In genomic region chr13:91988331-91988730, GRCh38 we compare ENCODE assay signal across 18 cellular contexts.
A peak's percentile ranks its signal among the peaks of the same experiment; 100 is the strongest.
DNase-seq lines count a peak whose midpoint lies in the region; FAIRE-seq and TF ChIP-seq lines count a peak whose summit lies in the region.
"Had no signal": no experiment of that assay in that cellular context is flagged by ENCODE, and none has a peak within 500 bp of the region (broad histone marks: within the 10 kb centered on the region; RNA-seq: fewer than 3 reads in every experiment).

No MANE protein-coding gene starts in this region.

- H4K20me1 ChIP-seq in neural progenitor cell (ENCODE audit: low read depth), result no peaks in the 10 kb centered on the region

- WGBS in tibial nerve, 2 donors, result 71 to 74% methylated on average over 3 of the region's 3 CpGs

- H3K4me3 ChIP-seq in neural progenitor cell (no peak overlapping the region), tibial nerve (no peak overlapping the region)
- H3K4me3 ChIP-seq: GM23248 had no signal

- H3K36me3 Mint-ChIP-seq in neural progenitor cell, result no peaks in the 10 kb centered on the region
- H3K36me3 Mint-ChIP-seq: CD4-positive, CD25-positive, alpha-beta regulatory T cell had no signal

- no peaks in the 10 kb centered on the region for H3K9me3 Mint-ChIP-seq in neural progenitor cell

- no peak for TF ChIP-seq POLR2A in tibial nerve (IDR thresholded peaks at IDR 0.05)

- peak; percentile 98 for FAIRE-seq in D721Med (lab: Jason Lieb, UNC)
- FAIRE-seq: GM19239, H54 had no signal

- H3K4me3 Mint-ChIP-seq in neural progenitor cell, result no peak overlapping the region
- H3K4me3 Mint-ChIP-seq: CD4-positive, CD25-positive, alpha-beta regulatory T cell had no signal

- no peak for TF ChIP-seq EP300 in tibial nerve (IDR thresholded peaks at IDR 0.05)

- DNase-seq in D721Med (ENCODE audit: insufficient read length, low spot score) (no peak), NCI-H524 treated with DMSO at 0.1 percent for 48 hours (lab: John Stamatoyannopoulos, UW) (peak; percentile 88), SK-N-DZ (ENCODE audit: low spot score) (peak; percentile 59), neural progenitor cell (ENCODE audit: low spot score) (peak; percentile 62), tibial nerve (ENCODE audit: low spot score in 2 of 2) (no peak), AG20443 (ENCODE audit: low spot score) (no peak), activated T-cell treated with anti-CD3 and anti-CD28 coated beads for 4 hours (no peak), GM19238 (ENCODE audit: insufficient read length, low spot score) (no peak)
- DNase-seq: BE2C; C1 segment of cervical spinal cord; Caco-2; CD4-positive, CD25-positive, alpha-beta regulatory T cell; DMS79 treated with DMSO at 0.1 percent for 48 hours; GF-D8; GM23248; HCEC 1CT had no signal

- H3K4me2 ChIP-seq in neural progenitor cell, result peak overlapping the region; percentile 64

- H3K9ac ChIP-seq in neural progenitor cell, result no peak overlapping the region
- H3K9ac ChIP-seq: GM23248 had no signal

- H3K27me3 Mint-ChIP-seq in neural progenitor cell (ENCODE audit: insufficient read depth, low read depth), result no peaks in the 10 kb centered on the region
- H3K27me3 Mint-ChIP-seq: CD4-positive, CD25-positive, alpha-beta regulatory T cell had no signal

- no peaks in the 10 kb centered on the region for H3K79me2 ChIP-seq in neural progenitor cell (ENCODE audit: low read depth)

- no peak overlapping the region for H3K27ac Mint-ChIP-seq in neural progenitor cell

- H3K36me3 ChIP-seq in neural progenitor cell (no peaks in the 10 kb centered on the region), tibial nerve (no peaks in the 10 kb centered on the region)
- H3K36me3 ChIP-seq: BE2C had no signal

- H3K27ac ChIP-seq in neural progenitor cell (no peak overlapping the region), tibial nerve (no peak overlapping the region)
- H3K27ac ChIP-seq: GM23248 had no signal

- no peaks in the 10 kb centered on the region for H3K27me3 ChIP-seq in neural progenitor cell
- H3K27me3 ChIP-seq in tibial nerve, result no peaks in the 10 kb centered on the region
- H3K27me3 ChIP-seq: BE2C had no signal

- no peak overlapping the region for H2AFZ ChIP-seq in neural progenitor cell (replicated peaks)
- H2AFZ ChIP-seq: GM23248 had no signal

- peaks cover 23% of the 10 kb centered on the region for H3K4me1 Mint-ChIP-seq in neural progenitor cell
- H3K4me1 Mint-ChIP-seq: CD4-positive, CD25-positive, alpha-beta regulatory T cell had no signal

- no peaks in the 10 kb centered on the region for H3F3A ChIP-seq in neural progenitor cell (ENCODE audit: low read depth)

- TF ChIP-seq CTCF in D721Med (IDR thresholded peaks at IDR 0.05; ENCODE audit: insufficient read depth, missing control alignments) (no peak), neural progenitor cell (IDR thresholded peaks at IDR 0.05) (no peak), tibial nerve (IDR thresholded peaks at IDR 0.05) (no peak)

- H3K4me1 ChIP-seq in neural progenitor cell, result peaks cover 13% of the 10 kb centered on the region
- no peaks in the 10 kb centered on the region for H3K4me1 ChIP-seq in tibial nerve
- H3K4me1 ChIP-seq: BE2C, Caco-2 had no signal

- H3K9me3 ChIP-seq in neural progenitor cell (ENCODE audit: low read depth), result no peaks in the 10 kb centered on the region
- H3K9me3 ChIP-seq in tibial nerve, result no peaks in the 10 kb centered on the region
- H3K9me3 ChIP-seq: BE2C, Caco-2 had no signal

Comparison
In these comparisons a context has a peak if more than half of its experiments do, and no peak if none do; other contexts are left out.
1. DNase-seq: peak in NCI-H524 treated with DMSO at 0.1 percent for 48 hours (single experiment), SK-N-DZ (single experiment) and neural progenitor cell (single experiment); none in D721Med (single experiment), tibial nerve (0 of 2), AG20443 (single experiment), activated T-cell treated with anti-CD3 and anti-CD28 coated beads for 4 hours (single experiment) and GM19238 (single experiment).